In the genomic region with DNA sequence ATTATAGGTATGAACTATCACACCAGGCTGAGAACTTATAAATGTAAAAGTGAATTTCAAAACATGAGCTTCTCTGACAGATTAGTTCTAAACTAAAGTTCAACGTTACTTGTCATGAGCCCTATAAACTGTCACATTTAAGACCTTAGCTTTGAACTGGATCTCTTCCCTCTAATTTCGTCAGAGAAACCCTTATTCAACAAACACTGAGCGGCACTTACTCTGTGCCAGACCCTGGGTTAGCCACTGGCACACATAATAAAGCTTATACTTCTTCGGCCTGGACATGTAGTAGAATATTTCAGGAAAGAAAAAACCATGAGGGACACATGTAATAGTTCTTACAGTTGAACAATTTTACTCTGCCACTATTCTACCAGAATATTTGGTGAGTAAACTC, we compare ENCODE assay signal across 25 cellular contexts. TPM values are rescaled to one million over a fixed set of nuclear protein-coding genes. Genes with fewer than 3 reads are reported as not detected.
DNase-seq lines count a peak whose midpoint lies in the region; ATAC-seq and FAIRE-seq lines count a peak whose summit lies in the region.
"Had no signal": no experiment of that assay in that cellular context is flagged by ENCODE, and none has a peak within 500 bp of the region (broad histone marks: within the 10 kb centered on the region; RNA-seq: fewer than 3 reads in every experiment).

No MANE protein-coding gene starts in this region.

- H3K14ac ChIP-seq in neuronal stem cell (ENCODE audit: low read length) = no peak overlapping the region

- DNase-seq in activated naive CD8-positive, alpha-beta T cell treated with anti-CD3 and anti-CD28 coated beads for 36 hours = no peak
- DNase-seq in T-cell (no peak), left lobe of liver (ENCODE audit: low spot score) (no peak), small intestine (peak; percentile 13), COLO668 (lab: John Stamatoyannopoulos, UW; ENCODE audit: unreplicated experiment) (no peak), neuronal stem cell (ENCODE audit: low spot score) (no peak)
- DNase-seq: activated B cell treated with CpG ODN at 0.5 μM for 24 hours; activated CD8-positive, alpha-beta memory T cell treated with anti-CD3 and anti-CD28 coated beads, Interleukin-2, amount 10 ng/mL, durations not matched to agents 7 days and 5 days; activated effector memory CD4-positive, alpha-beta T cell treated with Interleukin-2 at 50 U/mL for 16 hours; amniotic stem cell; central memory CD4-positive, alpha-beta T cell; H9; NCI-H1105; NCI-H510A treated with DMSO at 0.1 percent for 48 hours; pancreas; stimulated activated CD4-positive, alpha-beta T cell treated with anti-CD3 and anti-CD28 coated beads, Interleukin-4, amount 100 ng/mL, for 24 hours; substantia nigra had no signal

- CTCF ChIA-PET in T-cell (lab: Charles Lee) = no interaction called here

- peaks cover 67% of the 10 kb centered on the region for H3K4me1 Mint-ChIP-seq in activated naive CD8-positive, alpha-beta T cell (ENCODE audit: low read depth)
- peaks cover 60% of the 10 kb centered on the region for H3K4me1 Mint-ChIP-seq in activated naive CD8-positive, alpha-beta T cell treated with anti-CD3 and anti-CD28 coated beads for 36 hours
- peaks cover 45 to 77% (median 73%) of the 10 kb centered on the region in 3 donors for H3K4me1 Mint-ChIP-seq in T-cell

- H3K4ac ChIP-seq in neuronal stem cell (ENCODE audit: low read length) = no peak overlapping the region

- WGBS in small intestine, 3 donors = 42 to 66% (median 46%) methylated on average over 4 of the region's 4 CpGs
- WGBS in neuronal stem cell (ENCODE audit: extremely low coverage in 2 of 2, insufficient read length in 2 of 2, insufficient replicate concordance in 1 of 2), 2 donors = no CpG with 5 or more reads among the region's 4 CpGs

- peak overlapping the region; percentile 63 to 76 for H3K27ac ChIP-seq in small intestine (ENCODE audit: low read depth in 1 of 2, low read length in 1 of 2)
- no peak overlapping the region for H3K27ac ChIP-seq in neuronal stem cell (replicated peaks; ENCODE audit: low read length)
- H3K27ac ChIP-seq: C4-2B had no signal

- H2BK5ac ChIP-seq in neuronal stem cell (ENCODE audit: low read length) = no peak overlapping the region

- H3K79me1 ChIP-seq in neuronal stem cell (ENCODE audit: low read depth, low read length) = no peaks in the 10 kb centered on the region

- H2BK120ac ChIP-seq in neuronal stem cell (ENCODE audit: low read depth, low read length) = no peak overlapping the region

- H3K4me1 ChIP-seq in small intestine (ENCODE audit: control insufficient read depth in 2 of 2, insufficient read depth in 1 of 2, low read depth in 1 of 2, low read length in 1 of 2) (peaks cover 7 to 11% of the 10 kb centered on the region in 2 donors), neuronal stem cell (ENCODE audit: control insufficient read depth in 2 of 2, insufficient read depth in 1 of 2, low read depth in 1 of 2, low read length in 2 of 2) (no peaks in the 10 kb centered on the region)

- H2BK12ac ChIP-seq in neuronal stem cell (ENCODE audit: low read length) = no peak overlapping the region

- no peaks in the 10 kb centered on the region for H3K27me3 ChIP-seq in small intestine (ENCODE audit: control insufficient read depth in 2 of 2, insufficient read depth in 2 of 2, low read length in 2 of 2)
- no peaks in the 10 kb centered on the region for H3K27me3 ChIP-seq in neuronal stem cell (ENCODE audit: control insufficient read depth in 3 of 3, insufficient read depth in 3 of 3, low read depth in 1 of 3, low read length in 3 of 3)
- H3K27me3 ChIP-seq: pancreas had no signal

- H3K9me3 Mint-ChIP-seq in activated naive CD8-positive, alpha-beta T cell (ENCODE audit: low read depth) = no peaks in the 10 kb centered on the region
- H3K9me3 Mint-ChIP-seq in activated naive CD8-positive, alpha-beta T cell treated with anti-CD3 and anti-CD28 coated beads for 36 hours = no peaks in the 10 kb centered on the region
- no peaks in the 10 kb centered on the region for H3K9me3 Mint-ChIP-seq in T-cell
- H3K9me3 Mint-ChIP-seq: activated B cell treated with CpG ODN at 0.5 μM for 24 hours, H9 had no signal

- peak overlapping the region; percentile 46 for H3K27ac Mint-ChIP-seq in activated naive CD8-positive, alpha-beta T cell
- no peak overlapping the region for H3K27ac Mint-ChIP-seq in activated naive CD8-positive, alpha-beta T cell treated with anti-CD3 and anti-CD28 coated beads for 36 hours
- H3K27ac Mint-ChIP-seq in T-cell = peak overlapping the region; percentile 2 to 40
- H3K27ac Mint-ChIP-seq: activated B cell treated with CpG ODN at 0.5 μM for 24 hours had no signal

- no peaks in the 10 kb centered on the region for H3K36me3 ChIP-seq in small intestine (ENCODE audit: control insufficient read depth in 2 of 2, insufficient read depth in 2 of 2, low read length in 2 of 2)
- peaks cover 0 to 2% of the 10 kb centered on the region in 2 donors for H3K36me3 ChIP-seq in neuronal stem cell (replicated peaks in 1 of 2; ENCODE audit: control insufficient read depth in 2 of 2, insufficient read depth in 2 of 2, low read length in 2 of 2)
- H3K36me3 ChIP-seq: pancreas had no signal

- H3K4me3 Mint-ChIP-seq in activated naive CD8-positive, alpha-beta T cell = no peak overlapping the region
- no peak overlapping the region for H3K4me3 Mint-ChIP-seq in activated naive CD8-positive, alpha-beta T cell treated with anti-CD3 and anti-CD28 coated beads for 36 hours
- no peak overlapping the region for H3K4me3 Mint-ChIP-seq in T-cell
- H3K4me3 Mint-ChIP-seq: activated B cell treated with CpG ODN at 0.5 μM for 24 hours; activated CD8-positive, alpha-beta memory T cell treated with anti-CD3 and anti-CD28 coated beads, Interleukin-2, amount 10 ng/mL, durations not matched to agents 7 days and 5 days; H9 had no signal

- no peak overlapping the region for H2AFZ ChIP-seq in neuronal stem cell (ENCODE audit: low read length)

- peaks cover 2% of the 10 kb centered on the region for H3K36me3 Mint-ChIP-seq in activated naive CD8-positive, alpha-beta T cell
- H3K36me3 Mint-ChIP-seq in activated naive CD8-positive, alpha-beta T cell treated with anti-CD3 and anti-CD28 coated beads for 36 hours = peaks cover 13% of the 10 kb centered on the region
- peaks cover 11% of the 10 kb centered on the region for H3K36me3 Mint-ChIP-seq in T-cell

- H3K23ac ChIP-seq in neuronal stem cell (ENCODE audit: low read depth, low read length, poor library complexity) = no peak overlapping the region

- H4K8ac ChIP-seq in neuronal stem cell (ENCODE audit: low read depth, low read length) = no peak overlapping the region

- H3K4me3 ChIP-seq in small intestine (ENCODE audit: low read depth in 1 of 2, low read length in 2 of 2) (no peak overlapping the region), neuronal stem cell (ENCODE audit: low read length in 2 of 2) (no peak overlapping the region)
- H3K4me3 ChIP-seq: pancreas, skin epidermis had no signal

- ATAC-seq in T-cell (replicated peaks in 1 of 4) (no peak), left lobe of liver (peak; percentile 86), HG03521 (IDR thresholded peaks at IDR 0.05; ENCODE audit: unreplicated experiment) (no peak)
- ATAC-seq: activated CD8-positive, alpha-beta memory T cell treated with anti-CD3 and anti-CD28 coated beads, Interleukin-2, amount 10 ng/mL, durations not matched to agents 7 days and 5 days; esophagus mucosa; pancreas had no signal

- H2AK5ac ChIP-seq in neuronal stem cell (ENCODE audit: low read depth, low read length) = no peak overlapping the region

- no peak overlapping the region for H3K18ac ChIP-seq in neuronal stem cell (ENCODE audit: low read length)

- POLR2A ChIA-PET in T-cell (lab: Charles Lee) = interaction anchor here in 1 of 2 donors (0.8 kb wide), 1 partner anchor 14 kb away, joined by 3 read pairs; no protein-coding TSS in a partner anchor

- no peak overlapping the region for H4K91ac ChIP-seq in neuronal stem cell (ENCODE audit: low read depth, low read length, poor library complexity)

- FAIRE-seq in small intestine (lab: Jason Lieb, UNC) = no peak
- FAIRE-seq: pancreas, urothelium cell line had no signal

- H3K27me3 Mint-ChIP-seq in activated naive CD8-positive, alpha-beta T cell = no peaks in the 10 kb centered on the region
- no peaks in the 10 kb centered on the region for H3K27me3 Mint-ChIP-seq in activated naive CD8-positive, alpha-beta T cell treated with anti-CD3 and anti-CD28 coated beads for 36 hours
- H3K27me3 Mint-ChIP-seq in T-cell = no peaks in the 10 kb centered on the region
- H3K27me3 Mint-ChIP-seq: activated B cell treated with CpG ODN at 0.5 μM for 24 hours; activated CD8-positive, alpha-beta memory T cell treated with anti-CD3 and anti-CD28 coated beads, Interleukin-2, amount 10 ng/mL, durations not matched to agents 7 days and 5 days had no signal

- H3K9me3 ChIP-seq in small intestine (ENCODE audit: control insufficient read depth, low read depth) = no peaks in the 10 kb centered on the region
- no peaks in the 10 kb centered on the region for H3K9me3 ChIP-seq in neuronal stem cell (replicated peaks in 1 of 2; ENCODE audit: control insufficient read depth in 2 of 2, insufficient read depth in 1 of 2, low read depth in 1 of 2, low read length in 2 of 2)
- H3K9me3 ChIP-seq: pancreas had no signal

- no peak overlapping the region for H2BK15ac ChIP-seq in neuronal stem cell (ENCODE audit: low read length)

- no peak overlapping the region for H3K9ac ChIP-seq in neuronal stem cell (ENCODE audit: low read depth, low read length, poor library complexity)

- no peak overlapping the region for H3K4me2 ChIP-seq in neuronal stem cell (ENCODE audit: insufficient read depth, low read length, poor library complexity, severe bottlenecking)

RNA-seq across cellular contexts. Expression of a gene that starts 5.6 kb away (rescaled TPM):
- total RNA-seq in activated naive CD8-positive, alpha-beta T cell treated with anti-CD3 and anti-CD28 coated beads for 36 hours = 10 to 100 TPM; 41.2 to 42.1 TPM
- total RNA-seq in T-cell = 10 to 100 TPM; 61.1 to 87.9 (median 64.1) TPM
- 22.2 TPM for total RNA-seq in left lobe of liver
- polyA plus RNA-seq in small intestine = 10 to 100 TPM; 47.0 to 92.8 (median 48.9) TPM
- 9.4 TPM for polyA plus RNA-seq in neuronal stem cell (2013, experiment 1 of 2)
- 10.5 TPM for polyA plus RNA-seq in neuronal stem cell (2013, experiment 2 of 2)

RNA-seq across cellular contexts. Expression of a gene that starts 36.1 kb away (rescaled TPM):
- 1 to 10 TPM; 8.1 to 8.4 TPM for total RNA-seq in activated naive CD8-positive, alpha-beta T cell treated with anti-CD3 and anti-CD28 coated beads for 36 hours
- total RNA-seq in T-cell = 1 to 10 TPM; 3.2 to 8.5 (median 7.8) TPM
- total RNA-seq in left lobe of liver = 1.1 TPM
- polyA plus RNA-seq in small intestine = 10 to 100 TPM in 1 of 3 donors, 1 to 10 TPM in 2; 4.0 to 10.2 (median 6.2) TPM
- 94.4 TPM for polyA plus RNA-seq in neuronal stem cell (2013, experiment 1 of 2)
- 92.9 TPM for polyA plus RNA-seq in neuronal stem cell (2013, experiment 2 of 2)

RNA-seq across cellular contexts. Expression of a gene that starts 56.2 kb away (rescaled TPM):
- not detected for total RNA-seq in activated naive CD8-positive, alpha-beta T cell treated with anti-CD3 and anti-CD28 coated beads for 36 hours
- total RNA-seq in T-cell = 1 to 10 TPM in 1 of 5 donors, under 1 TPM in 2, not detected in 2; 0.28 to 1.3 (median 0.53) TPM
- total RNA-seq in left lobe of liver = not detected
- not detected for polyA plus RNA-seq in small intestine
- not detected for polyA plus RNA-seq in neuronal stem cell (2013, experiment 1 of 2)
- polyA plus RNA-seq in neuronal stem cell (2013, experiment 2 of 2) = not detected
- total RNA-seq: activated B cell treated with CpG ODN at 0.5 μM for 24 hours; activated CD8-positive, alpha-beta memory T cell treated with anti-CD3 and anti-CD28 coated beads, Interleukin-2, amount 10 ng/mL, durations not matched to agents 7 days and 5 days; H9; liver; T-helper 1 cell treated with Interleukin-12 subunit alpha and Interleukin-12 subunit beta and Interleukin-4 antibody, amounts not matched to agents 30 ng/mL and 1 ng/mL, for 36 hours had no signal
- polyA plus RNA-seq: liver had no signal
